Comparison of ENCODE assay signal across 1 cellular context in the genomic region with DNA sequence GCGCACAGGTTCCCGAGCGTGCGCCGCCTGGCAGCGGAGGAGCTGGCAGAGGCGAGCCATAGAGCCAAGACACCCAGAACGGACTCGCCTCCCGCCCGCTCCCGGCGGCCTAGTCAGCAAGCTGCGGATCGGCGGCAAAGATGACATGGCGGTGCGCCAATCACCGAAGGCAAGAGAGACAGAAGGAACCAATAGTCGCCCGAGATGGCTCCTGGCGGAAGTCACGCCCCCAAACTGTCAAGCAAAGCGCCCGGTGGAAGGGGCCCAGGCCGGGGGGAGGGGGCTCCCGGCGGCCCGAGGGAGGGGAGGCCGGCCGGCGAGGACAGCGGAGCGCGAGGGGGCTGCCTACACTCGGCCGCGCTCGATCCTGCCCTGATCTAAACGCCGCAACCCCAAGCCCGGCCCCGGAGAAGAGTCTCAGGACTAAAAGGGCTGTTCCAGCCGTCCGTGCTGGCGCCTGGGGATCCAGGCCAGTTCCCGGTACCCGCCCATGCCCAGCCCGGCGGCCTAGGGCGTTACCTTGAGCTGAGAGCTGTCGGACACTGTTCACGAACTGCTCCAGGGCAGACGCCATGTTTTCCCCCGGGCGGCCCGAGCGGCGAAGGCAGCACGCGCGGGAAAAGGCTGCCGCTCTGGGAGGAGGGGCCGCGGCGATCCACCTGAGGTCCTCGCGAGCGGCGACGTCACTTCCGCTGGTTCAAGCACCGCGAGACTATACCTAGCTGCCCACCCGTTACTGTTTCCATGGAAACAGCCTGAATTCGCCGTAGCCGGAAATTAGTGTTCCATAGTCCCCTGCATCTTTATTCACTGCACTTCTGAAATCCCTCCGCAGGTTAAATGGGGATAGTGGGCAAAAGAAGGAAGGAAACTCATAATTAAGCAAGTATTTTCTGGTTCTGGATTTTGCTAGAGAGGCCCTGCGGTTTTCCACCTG.
TF ChIP-seq lines count a peak whose summit lies in the region.

A gene (minus strand): TSS at position 634 of the 937 bp plus-strand sequence. CDS start 60 bp downstream, at position 574.

TF ChIP-seq in HepG2, 621 proteins besides CTCF, POLR2A, EP300 and RAD21 (continued from another document and continues in another):
- TF ChIP-seq, protein P1, sequence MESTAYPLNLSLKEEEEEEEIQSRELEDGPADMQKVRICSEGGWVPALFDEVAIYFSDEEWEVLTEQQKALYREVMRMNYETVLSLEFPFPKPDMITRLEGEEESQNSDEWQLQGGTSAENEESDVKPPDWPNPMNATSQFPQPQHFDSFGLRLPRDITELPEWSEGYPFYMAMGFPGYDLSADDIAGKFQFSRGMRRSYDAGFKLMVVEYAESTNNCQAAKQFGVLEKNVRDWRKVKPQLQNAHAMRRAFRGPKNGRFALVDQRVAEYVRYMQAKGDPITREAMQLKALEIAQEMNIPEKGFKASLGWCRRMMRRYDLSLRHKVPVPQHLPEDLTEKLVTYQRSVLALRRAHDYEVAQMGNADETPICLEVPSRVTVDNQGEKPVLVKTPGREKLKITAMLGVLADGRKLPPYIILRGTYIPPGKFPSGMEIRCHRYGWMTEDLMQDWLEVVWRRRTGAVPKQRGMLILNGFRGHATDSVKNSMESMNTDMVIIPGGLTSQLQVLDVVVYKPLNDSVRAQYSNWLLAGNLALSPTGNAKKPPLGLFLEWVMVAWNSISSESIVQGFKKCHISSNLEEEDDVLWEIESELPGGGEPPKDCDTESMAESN (CRISPR knock-in tag; conservative IDR thresholded peaks at IDR 0.05), result no peak; the same call in 1 of the 2 replicates
- TF ChIP-seq PAX8 (CRISPR knock-in tag; IDR thresholded peaks at IDR 0.05; ENCODE audit: borderline replicate concordance), result no peak
- TF ChIP-seq, protein P2, sequence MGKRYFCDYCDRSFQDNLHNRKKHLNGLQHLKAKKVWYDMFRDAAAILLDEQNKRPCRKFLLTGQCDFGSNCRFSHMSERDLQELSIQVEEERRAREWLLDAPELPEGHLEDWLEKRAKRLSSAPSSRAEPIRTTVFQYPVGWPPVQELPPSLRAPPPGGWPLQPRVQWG (CRISPR knock-in tag; IDR thresholded peaks at IDR 0.05; ENCODE audit: borderline replicate concordance, low read depth), result no peak
- TF ChIP-seq STAT5B (CRISPR knock-in tag; IDR thresholded peaks at IDR 0.05), result no peak
- TF ChIP-seq ZNF180 (CRISPR knock-in tag; IDR thresholded peaks at IDR 0.05; ENCODE audit: borderline replicate concordance, low read depth), result 0 out of 2 replicates have a peak, but pooled peaks have one; percentile 32
- no peak for TF ChIP-seq NFE2L1 (CRISPR knock-in tag; IDR thresholded peaks at IDR 0.05; ENCODE audit: borderline replicate concordance)
- TF ChIP-seq, protein P3, sequence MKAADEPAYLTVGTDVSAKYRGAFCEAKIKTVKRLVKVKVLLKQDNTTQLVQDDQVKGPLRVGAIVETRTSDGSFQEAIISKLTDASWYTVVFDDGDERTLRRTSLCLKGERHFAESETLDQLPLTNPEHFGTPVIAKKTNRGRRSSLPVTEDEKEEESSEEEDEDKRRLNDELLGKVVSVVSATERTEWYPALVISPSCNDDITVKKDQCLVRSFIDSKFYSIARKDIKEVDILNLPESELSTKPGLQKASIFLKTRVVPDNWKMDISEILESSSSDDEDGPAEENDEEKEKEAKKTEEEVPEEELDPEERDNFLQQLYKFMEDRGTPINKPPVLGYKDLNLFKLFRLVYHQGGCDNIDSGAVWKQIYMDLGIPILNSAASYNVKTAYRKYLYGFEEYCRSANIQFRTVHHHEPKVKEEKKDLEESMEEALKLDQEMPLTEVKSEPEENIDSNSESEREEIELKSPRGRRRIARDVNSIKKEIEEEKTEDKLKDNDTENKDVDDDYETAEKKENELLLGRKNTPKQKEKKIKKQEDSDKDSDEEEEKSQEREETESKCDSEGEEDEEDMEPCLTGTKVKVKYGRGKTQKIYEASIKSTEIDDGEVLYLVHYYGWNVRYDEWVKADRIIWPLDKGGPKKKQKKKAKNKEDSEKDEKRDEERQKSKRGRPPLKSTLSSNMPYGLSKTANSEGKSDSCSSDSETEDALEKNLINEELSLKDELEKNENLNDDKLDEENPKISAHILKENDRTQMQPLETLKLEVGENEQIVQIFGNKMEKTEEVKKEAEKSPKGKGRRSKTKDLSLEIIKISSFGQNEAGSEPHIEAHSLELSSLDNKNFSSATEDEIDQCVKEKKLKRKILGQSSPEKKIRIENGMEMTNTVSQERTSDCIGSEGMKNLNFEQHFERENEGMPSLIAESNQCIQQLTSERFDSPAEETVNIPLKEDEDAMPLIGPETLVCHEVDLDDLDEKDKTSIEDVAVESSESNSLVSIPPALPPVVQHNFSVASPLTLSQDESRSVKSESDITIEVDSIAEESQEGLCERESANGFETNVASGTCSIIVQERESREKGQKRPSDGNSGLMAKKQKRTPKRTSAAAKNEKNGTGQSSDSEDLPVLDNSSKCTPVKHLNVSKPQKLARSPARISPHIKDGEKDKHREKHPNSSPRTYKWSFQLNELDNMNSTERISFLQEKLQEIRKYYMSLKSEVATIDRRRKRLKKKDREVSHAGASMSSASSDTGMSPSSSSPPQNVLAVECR (CRISPR knock-in tag; IDR thresholded peaks at IDR 0.05; ENCODE audit: borderline replicate concordance), result peak; percentile 93
- TF ChIP-seq, protein P4, sequence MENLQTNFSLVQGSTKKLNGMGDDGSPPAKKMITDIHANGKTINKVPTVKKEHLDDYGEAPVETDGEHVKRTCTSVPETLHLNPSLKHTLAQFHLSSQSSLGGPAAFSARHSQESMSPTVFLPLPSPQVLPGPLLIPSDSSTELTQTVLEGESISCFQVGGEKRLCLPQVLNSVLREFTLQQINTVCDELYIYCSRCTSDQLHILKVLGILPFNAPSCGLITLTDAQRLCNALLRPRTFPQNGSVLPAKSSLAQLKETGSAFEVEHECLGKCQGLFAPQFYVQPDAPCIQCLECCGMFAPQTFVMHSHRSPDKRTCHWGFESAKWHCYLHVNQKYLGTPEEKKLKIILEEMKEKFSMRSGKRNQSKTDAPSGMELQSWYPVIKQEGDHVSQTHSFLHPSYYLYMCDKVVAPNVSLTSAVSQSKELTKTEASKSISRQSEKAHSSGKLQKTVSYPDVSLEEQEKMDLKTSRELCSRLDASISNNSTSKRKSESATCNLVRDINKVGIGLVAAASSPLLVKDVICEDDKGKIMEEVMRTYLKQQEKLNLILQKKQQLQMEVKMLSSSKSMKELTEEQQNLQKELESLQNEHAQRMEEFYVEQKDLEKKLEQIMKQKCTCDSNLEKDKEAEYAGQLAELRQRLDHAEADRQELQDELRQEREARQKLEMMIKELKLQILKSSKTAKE (CRISPR knock-in tag; IDR thresholded peaks at IDR 0.05; ENCODE audit: borderline replicate concordance), result no peak
- no peak for TF ChIP-seq PAF1 (CRISPR knock-in tag; IDR thresholded peaks at IDR 0.05)
- TF ChIP-seq, protein P5, sequence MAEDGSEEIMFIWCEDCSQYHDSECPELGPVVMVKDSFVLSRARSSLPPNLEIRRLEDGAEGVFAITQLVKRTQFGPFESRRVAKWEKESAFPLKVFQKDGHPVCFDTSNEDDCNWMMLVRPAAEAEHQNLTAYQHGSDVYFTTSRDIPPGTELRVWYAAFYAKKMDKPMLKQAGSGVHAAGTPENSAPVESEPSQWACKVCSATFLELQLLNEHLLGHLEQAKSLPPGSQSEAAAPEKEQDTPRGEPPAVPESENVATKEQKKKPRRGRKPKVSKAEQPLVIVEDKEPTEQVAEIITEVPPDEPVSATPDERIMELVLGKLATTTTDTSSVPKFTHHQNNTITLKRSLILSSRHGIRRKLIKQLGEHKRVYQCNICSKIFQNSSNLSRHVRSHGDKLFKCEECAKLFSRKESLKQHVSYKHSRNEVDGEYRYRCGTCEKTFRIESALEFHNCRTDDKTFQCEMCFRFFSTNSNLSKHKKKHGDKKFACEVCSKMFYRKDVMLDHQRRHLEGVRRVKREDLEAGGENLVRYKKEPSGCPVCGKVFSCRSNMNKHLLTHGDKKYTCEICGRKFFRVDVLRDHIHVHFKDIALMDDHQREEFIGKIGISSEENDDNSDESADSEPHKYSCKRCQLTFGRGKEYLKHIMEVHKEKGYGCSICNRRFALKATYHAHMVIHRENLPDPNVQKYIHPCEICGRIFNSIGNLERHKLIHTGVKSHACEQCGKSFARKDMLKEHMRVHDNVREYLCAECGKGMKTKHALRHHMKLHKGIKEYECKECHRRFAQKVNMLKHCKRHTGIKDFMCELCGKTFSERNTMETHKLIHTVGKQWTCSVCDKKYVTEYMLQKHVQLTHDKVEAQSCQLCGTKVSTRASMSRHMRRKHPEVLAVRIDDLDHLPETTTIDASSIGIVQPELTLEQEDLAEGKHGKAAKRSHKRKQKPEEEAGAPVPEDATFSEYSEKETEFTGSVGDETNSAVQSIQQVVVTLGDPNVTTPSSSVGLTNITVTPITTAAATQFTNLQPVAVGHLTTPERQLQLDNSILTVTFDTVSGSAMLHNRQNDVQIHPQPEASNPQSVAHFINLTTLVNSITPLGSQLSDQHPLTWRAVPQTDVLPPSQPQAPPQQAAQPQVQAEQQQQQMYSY (CRISPR knock-in tag; IDR thresholded peaks at IDR 0.05), result 0 out of 2 replicates have a peak, but pooled peaks have one; percentile 22
- TF ChIP-seq ZC3H4 (CRISPR knock-in tag; IDR thresholded peaks at IDR 0.05; ENCODE audit: borderline replicate concordance), result no peak
- TF ChIP-seq ZNF879 (CRISPR knock-in tag; IDR thresholded peaks at IDR 0.05), result no peak
- 0 out of 2 replicates have a peak, but pooled peaks have one; percentile 68 for TF ChIP-seq U2AF2 (IDR thresholded peaks at IDR 0.05; ENCODE audit: low read depth, low read length)
- TF ChIP-seq, protein P6, sequence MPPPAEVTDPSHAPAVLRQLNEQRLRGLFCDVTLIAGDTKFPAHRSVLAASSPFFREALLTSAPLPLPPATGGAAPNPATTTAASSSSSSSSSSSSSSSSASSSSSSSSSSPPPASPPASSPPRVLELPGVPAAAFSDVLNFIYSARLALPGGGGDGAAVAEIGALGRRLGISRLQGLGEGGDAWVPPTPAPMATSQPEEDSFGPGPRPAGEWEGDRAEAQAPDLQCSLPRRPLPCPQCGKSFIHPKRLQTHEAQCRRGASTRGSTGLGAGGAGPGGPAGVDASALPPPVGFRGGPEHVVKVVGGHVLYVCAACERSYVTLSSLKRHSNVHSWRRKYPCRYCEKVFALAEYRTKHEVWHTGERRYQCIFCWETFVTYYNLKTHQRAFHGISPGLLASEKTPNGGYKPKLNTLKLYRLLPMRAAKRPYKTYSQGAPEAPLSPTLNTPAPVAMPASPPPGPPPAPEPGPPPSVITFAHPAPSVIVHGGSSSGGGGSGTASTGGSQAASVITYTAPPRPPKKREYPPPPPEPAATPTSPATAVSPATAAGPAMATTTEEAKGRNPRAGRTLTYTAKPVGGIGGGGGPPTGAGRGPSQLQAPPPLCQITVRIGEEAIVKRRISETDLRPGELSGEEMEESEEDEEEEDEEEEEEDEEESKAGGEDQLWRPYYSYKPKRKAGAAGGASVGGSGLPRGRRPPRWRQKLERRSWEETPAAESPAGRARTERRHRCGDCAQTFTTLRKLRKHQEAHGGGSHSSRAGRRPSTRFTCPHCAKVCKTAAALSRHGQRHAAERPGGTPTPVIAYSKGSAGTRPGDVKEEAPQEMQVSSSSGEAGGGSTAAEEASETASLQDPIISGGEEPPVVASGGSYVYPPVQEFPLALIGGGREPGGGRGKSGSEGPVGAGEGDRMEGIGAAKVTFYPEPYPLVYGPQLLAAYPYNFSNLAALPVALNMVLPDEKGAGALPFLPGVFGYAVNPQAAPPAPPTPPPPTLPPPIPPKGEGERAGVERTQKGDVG (CRISPR knock-in tag; IDR thresholded peaks at IDR 0.05; ENCODE audit: borderline replicate concordance), result 0 out of 2 replicates have a peak, but pooled peaks have one; percentile 23
- no peak for TF ChIP-seq MBNL3 (CRISPR knock-in tag; conservative IDR thresholded peaks at IDR 0.05)
- peak; percentile 12; the same call in 1 of the 2 replicates for TF ChIP-seq RXRB (CRISPR knock-in tag; IDR thresholded peaks at IDR 0.05; ENCODE audit: borderline replicate concordance)
- no peak for TF ChIP-seq FOSL1 (CRISPR knock-in tag; IDR thresholded peaks at IDR 0.05; ENCODE audit: borderline replicate concordance)
- TF ChIP-seq ZNF749 (CRISPR knock-in tag; IDR thresholded peaks at IDR 0.05; ENCODE audit: borderline replicate concordance), result 0 out of 2 replicates have a peak, but pooled peaks have one; percentile 69
- TF ChIP-seq ESRRA (CRISPR knock-in tag; IDR thresholded peaks at IDR 0.05; ENCODE audit: low read depth), result no peak
- 0 out of 2 replicates have a peak, but pooled peaks have one; percentile 55 for TF ChIP-seq ZNF33B (CRISPR knock-in tag; IDR thresholded peaks at IDR 0.05)
- no peak; the same call in 1 of the 2 replicates for TF ChIP-seq EHMT2 (IDR thresholded peaks at IDR 0.05; ENCODE audit: borderline replicate concordance, low read depth, low read length)
- no peak for TF ChIP-seq CEBPB (IDR thresholded peaks at IDR 0.05; ENCODE audit: borderline replicate concordance, low read depth, low read length)
- peak; percentile 57 for TF ChIP-seq RBM22 (optimal IDR thresholded peaks at IDR 0.05; ENCODE audit: low read length)
- TF ChIP-seq AHR (CRISPR knock-in tag; IDR thresholded peaks at IDR 0.05), result peak; percentile 53; the same call in 1 of the 2 replicates
- TF ChIP-seq, protein P7, sequence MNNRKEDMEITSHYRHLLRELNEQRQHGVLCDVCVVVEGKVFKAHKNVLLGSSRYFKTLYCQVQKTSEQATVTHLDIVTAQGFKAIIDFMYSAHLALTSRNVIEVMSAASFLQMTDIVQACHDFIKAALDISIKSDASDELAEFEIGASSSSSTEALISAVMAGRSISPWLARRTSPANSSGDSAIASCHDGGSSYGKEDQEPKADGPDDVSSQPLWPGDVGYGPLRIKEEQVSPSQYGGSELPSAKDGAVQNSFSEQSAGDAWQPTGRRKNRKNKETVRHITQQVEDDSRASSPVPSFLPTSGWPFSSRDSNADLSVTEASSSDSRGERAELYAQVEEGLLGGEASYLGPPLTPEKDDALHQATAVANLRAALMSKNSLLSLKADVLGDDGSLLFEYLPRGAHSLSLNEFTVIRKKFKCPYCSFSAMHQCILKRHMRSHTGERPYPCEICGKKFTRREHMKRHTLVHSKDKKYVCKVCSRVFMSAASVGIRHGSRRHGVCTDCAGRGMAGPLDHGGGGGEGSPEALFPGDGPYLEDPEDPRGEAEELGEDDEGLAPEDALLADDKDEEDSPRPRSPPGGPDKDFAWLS (CRISPR knock-in tag; IDR thresholded peaks at IDR 0.05; ENCODE audit: borderline replicate concordance), result no peak
- TF ChIP-seq NFIC (IDR thresholded peaks at IDR 0.05; ENCODE audit: low read length), result no peak
- TF ChIP-seq, protein P8, sequence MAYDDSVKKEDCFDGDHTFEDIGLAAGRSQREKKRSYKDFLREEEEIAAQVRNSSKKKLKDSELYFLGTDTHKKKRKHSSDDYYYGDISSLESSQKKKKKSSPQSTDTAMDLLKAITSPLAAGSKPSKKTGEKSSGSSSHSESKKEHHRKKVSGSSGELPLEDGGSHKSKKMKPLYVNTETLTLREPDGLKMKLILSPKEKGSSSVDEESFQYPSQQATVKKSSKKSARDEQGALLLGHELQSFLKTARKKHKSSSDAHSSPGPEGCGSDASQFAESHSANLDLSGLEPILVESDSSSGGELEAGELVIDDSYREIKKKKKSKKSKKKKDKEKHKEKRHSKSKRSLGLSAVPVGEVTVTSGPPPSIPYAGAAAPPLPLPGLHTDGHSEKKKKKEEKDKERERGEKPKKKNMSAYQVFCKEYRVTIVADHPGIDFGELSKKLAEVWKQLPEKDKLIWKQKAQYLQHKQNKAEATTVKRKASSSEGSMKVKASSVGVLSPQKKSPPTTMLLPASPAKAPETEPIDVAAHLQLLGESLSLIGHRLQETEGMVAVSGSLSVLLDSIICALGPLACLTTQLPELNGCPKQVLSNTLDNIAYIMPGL (CRISPR knock-in tag; IDR thresholded peaks at IDR 0.05; ENCODE audit: borderline replicate concordance in 1 of 2, low read depth in 1 of 2), result peak in 1 of 2 experiments; percentile 13; a peak in 1 of 4 replicates
- 0 out of 2 replicates have a peak, but pooled peaks have one; percentile 15 for TF ChIP-seq TARDBP (CRISPR knock-in tag; IDR thresholded peaks at IDR 0.05)
- TF ChIP-seq LCORL (IDR thresholded peaks at IDR 0.05), result no peak
- TF ChIP-seq LCORL (CRISPR knock-in tag; IDR thresholded peaks at IDR 0.05), result no peak
- no peak for TF ChIP-seq SNAPC2 (CRISPR knock-in tag; IDR thresholded peaks at IDR 0.05)
